In the genomic region with DNA sequence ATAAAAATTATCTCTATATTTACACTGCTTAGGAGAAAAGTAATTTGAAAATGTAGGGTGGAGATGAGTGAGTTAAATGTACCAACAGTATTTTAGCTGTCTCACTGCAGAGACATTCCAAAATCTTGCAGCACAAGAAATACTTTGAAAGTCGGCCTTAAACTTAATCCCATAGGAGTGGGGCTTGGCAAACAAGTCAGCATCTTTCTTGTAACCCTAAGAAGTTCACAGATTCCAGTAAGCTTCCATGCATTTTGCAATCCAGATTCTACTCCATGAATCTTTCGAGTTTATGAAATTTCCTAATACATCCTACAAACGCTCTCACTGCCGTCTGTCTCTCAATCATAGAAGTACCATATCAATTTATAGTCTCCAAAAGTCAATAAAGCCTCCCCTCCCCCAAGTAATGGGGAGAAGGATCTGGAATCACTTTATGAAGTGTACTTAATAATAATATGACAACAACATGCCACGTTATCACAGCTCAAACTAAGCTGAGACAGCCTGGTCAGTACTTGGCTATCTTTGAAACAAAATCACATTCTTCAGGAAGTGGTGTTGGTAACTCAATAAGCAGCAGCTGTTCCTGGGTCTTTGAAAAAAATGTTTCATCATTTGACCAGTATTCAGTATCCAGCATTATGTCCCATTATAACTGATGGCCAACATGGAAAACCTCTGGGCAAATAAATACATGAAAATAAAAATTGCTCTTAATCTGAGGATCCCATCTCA, we compare ENCODE assay signal across 1 cellular context.
TF ChIP-seq lines count a peak whose summit lies in the region.

No MANE protein-coding gene starts in this region.

TF ChIP-seq in endothelial cell of umbilical vein, 7 proteins besides CTCF, POLR2A, EP300 and RAD21:
- TF ChIP-seq FOS (IDR thresholded peaks at IDR 0.05; ENCODE audit: borderline replicate concordance, insufficient read depth, low read length) (no peak), MYC (IDR thresholded peaks at IDR 0.05; ENCODE audit: low read depth, low read length) (no peak), JUN (IDR thresholded peaks at IDR 0.05; ENCODE audit: borderline replicate concordance, insufficient read depth, insufficient read length, low read depth) (no peak), POLR2AphosphoS5 (IDR thresholded peaks at IDR 0.05; ENCODE audit: insufficient read depth, low read depth, low read length) (no peak), GATA2 (IDR thresholded peaks at IDR 0.05; ENCODE audit: insufficient read depth, insufficient read length, low read depth, low read length) (no peak), EZH2 (IDR thresholded peaks at IDR 0.05; ENCODE audit: borderline replicate concordance, low read depth, low read length, severe bottlenecking) (no peak)
- TF ChIP-seq, protein P1, sequence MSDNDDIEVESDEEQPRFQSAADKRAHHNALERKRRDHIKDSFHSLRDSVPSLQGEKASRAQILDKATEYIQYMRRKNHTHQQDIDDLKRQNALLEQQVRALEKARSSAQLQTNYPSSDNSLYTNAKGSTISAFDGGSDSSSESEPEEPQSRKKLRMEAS (IDR thresholded peaks at IDR 0.05; ENCODE audit: insufficient read depth, insufficient read length) = no peak
